9 cellular contexts compared by ENCODE assay signal in the genomic region with DNA sequence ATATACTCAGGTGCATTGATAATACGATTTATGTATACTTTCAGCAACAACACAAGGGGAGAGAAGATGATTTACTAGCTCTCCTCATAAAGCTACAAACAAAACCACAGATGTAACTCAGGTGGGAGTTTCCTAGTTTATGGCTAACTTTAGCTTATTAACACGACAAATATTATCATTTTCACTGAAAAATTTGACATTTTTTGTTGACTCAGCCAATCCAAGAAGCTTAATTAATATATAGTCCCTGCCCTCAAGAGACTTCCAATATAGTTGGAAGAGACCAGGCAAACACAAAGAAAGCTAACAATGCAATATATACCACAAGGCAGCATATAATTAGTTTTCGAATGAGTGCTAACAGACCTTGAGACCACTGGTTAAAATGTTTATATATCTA. TPM values are rescaled to one million over a fixed set of nuclear protein-coding genes. Genes with fewer than 3 reads are reported as not detected.
A peak's percentile ranks its signal among the peaks of the same experiment; 100 is the strongest.
DNase-seq lines count a peak whose midpoint lies in the region; ATAC-seq, FAIRE-seq and TF ChIP-seq lines count a peak whose summit lies in the region.
"Had no signal": no experiment of that assay in that cellular context is flagged by ENCODE, and none has a peak within 500 bp of the region (broad histone marks: within the 10 kb centered on the region; RNA-seq: fewer than 3 reads in every experiment).

No MANE protein-coding gene starts in this region.

- intact Hi-C loops in esophagus squamous epithelium (cut with DNase I) = no loop called here

- no peaks in the 10 kb centered on the region for H3K27me3 ChIP-seq in Peyer's patch
- no peaks in the 10 kb centered on the region for H3K27me3 ChIP-seq in esophagus squamous epithelium
- no peaks in the 10 kb centered on the region for H3K27me3 ChIP-seq in rectal smooth muscle tissue (ENCODE audit: control insufficient read depth, insufficient read depth, low read length)
- no peaks in the 10 kb centered on the region for H3K27me3 ChIP-seq in small intestine (ENCODE audit: control insufficient read depth in 2 of 2, insufficient read depth in 2 of 2, low read length in 2 of 2)

- peak overlapping the region; percentile 58 for H3K4me3 ChIP-seq in GM12875 (ENCODE audit: low read depth, low read length)
- peak overlapping the region in 3 of 4 donors; percentile 69 to 83 (median 78) for H3K4me3 ChIP-seq in Peyer's patch
- H3K4me3 ChIP-seq in esophagus squamous epithelium = peak overlapping the region; percentile 50 to 78 (median 70)
- H3K4me3 ChIP-seq in rectal smooth muscle tissue (ENCODE audit: low read length) = peak overlapping the region; percentile 80
- H3K4me3 ChIP-seq in small intestine (ENCODE audit: low read depth in 1 of 2, low read length in 2 of 2) = peak overlapping the region in 1 of 2 donors; percentile 74

- TF ChIP-seq CTCF in GM12875 (IDR thresholded peaks at IDR 0.05; ENCODE audit: borderline replicate concordance, insufficient read depth, low read depth, low read length) = no peak
- TF ChIP-seq CTCF in Peyer's patch (IDR thresholded peaks at IDR 0.05) = no peak
- TF ChIP-seq CTCF in esophagus squamous epithelium (IDR thresholded peaks at IDR 0.05) = no peak

- WGBS in esophagus squamous epithelium, 2 donors = 4 to 14% methylated on average over 3 of the region's 3 CpGs
- 4 to 8% (median 4%) methylated on average over 3 of the region's 3 CpGs for WGBS in small intestine, 3 donors

- H3K9me3 ChIP-seq in Peyer's patch = no peaks in the 10 kb centered on the region
- no peaks in the 10 kb centered on the region for H3K9me3 ChIP-seq in esophagus squamous epithelium
- no peaks in the 10 kb centered on the region for H3K9me3 ChIP-seq in small intestine (ENCODE audit: control insufficient read depth, low read depth)

- no peak for DNase-seq in Peyer's patch
- DNase-seq in esophagus squamous epithelium (lab: John Stamatoyannopoulos, UW) = no peak
- DNase-seq in NCI-H510A treated with DMSO at 0.1 percent for 48 hours (lab: John Stamatoyannopoulos, UW) = no peak
- DNase-seq in NCI-H187 treated with DMSO at 0.1 percent for 48 hours (lab: John Stamatoyannopoulos, UW) = no peak
- DNase-seq in small intestine = no peak
- DNase-seq: NCI-H524 treated with DMSO at 0.1 percent for 48 hours had no signal

- H3K36me3 ChIP-seq in Peyer's patch = peaks cover 0 to 12% (median 0%) of the 10 kb centered on the region in 3 donors
- peaks cover 0 to 21% (median 0%) of the 10 kb centered on the region in 3 donors for H3K36me3 ChIP-seq in esophagus squamous epithelium
- no peaks in the 10 kb centered on the region for H3K36me3 ChIP-seq in rectal smooth muscle tissue (ENCODE audit: control insufficient read depth, insufficient read depth, low read length)
- H3K36me3 ChIP-seq in small intestine (ENCODE audit: control insufficient read depth in 2 of 2, insufficient read depth in 2 of 2, low read length in 2 of 2) = no peaks in the 10 kb centered on the region

- H3K4me1 ChIP-seq in Peyer's patch = peaks cover 0 to 13% (median 0%) of the 10 kb centered on the region in 4 donors
- H3K4me1 ChIP-seq in esophagus squamous epithelium = peaks cover 0 to 32% (median 18%) of the 10 kb centered on the region in 3 donors
- H3K4me1 ChIP-seq in rectal smooth muscle tissue (ENCODE audit: control insufficient read depth, insufficient read depth, low read length) = peaks cover 3% of the 10 kb centered on the region
- H3K4me1 ChIP-seq in small intestine (ENCODE audit: control insufficient read depth in 2 of 2, insufficient read depth in 1 of 2, low read depth in 1 of 2, low read length in 1 of 2) = no peaks in the 10 kb centered on the region

- TF ChIP-seq POLR2A in Peyer's patch (IDR thresholded peaks at IDR 0.05) = no peak
- no peak for TF ChIP-seq POLR2A in esophagus squamous epithelium (IDR thresholded peaks at IDR 0.05)

- no peak overlapping the region for H3K9ac ChIP-seq in rectal smooth muscle tissue (ENCODE audit: low read length)

- ATAC-seq in GM21576 (IDR thresholded peaks at IDR 0.05; ENCODE audit: unreplicated experiment) = no peak

- H3K27ac ChIP-seq in Peyer's patch (no peak overlapping the region), esophagus squamous epithelium (peak overlapping the region in 2 of 4 donors; percentile 82 to 94), rectal smooth muscle tissue (ENCODE audit: low read depth, low read length) (no peak overlapping the region), small intestine (ENCODE audit: low read depth in 1 of 2, low read length in 1 of 2) (no peak overlapping the region)

- FAIRE-seq in small intestine (lab: Jason Lieb, UNC) = no peak

RNA-seq across cellular contexts. Expression of gene WDR12, which starts 0.8 kb away (rescaled TPM):
- total RNA-seq in Peyer's patch = 10 to 100 TPM in 2 of 4 donors, 1 to 10 TPM in 2; 2.5 to 28.6 (median 15.0) TPM
- 10 to 100 TPM; 22.0 to 52.4 (median 30.7) TPM for total RNA-seq in esophagus squamous epithelium
- 10 to 100 TPM; 22.0 to 31.1 (median 27.5) TPM for polyA plus RNA-seq in small intestine

RNA-seq across cellular contexts. Expression of gene CARF, which starts 1.4 kb away (rescaled TPM):
- total RNA-seq in Peyer's patch = 10 to 100 TPM in 2 of 4 donors, 1 to 10 TPM in 2; 8.2 to 32.2 (median 13.2) TPM
- total RNA-seq in esophagus squamous epithelium = 10 to 100 TPM in 1 of 4 donors, 1 to 10 TPM in 3; 2.4 to 11.6 (median 3.7) TPM
- polyA plus RNA-seq in small intestine = 1 to 10 TPM in 2 of 3 donors, under 1 TPM in 1; 0.89 to 2.1 (median 1.4) TPM

RNA-seq across cellular contexts. Expression of gene ICA1L, which starts 39.1 kb away (rescaled TPM):
- total RNA-seq in Peyer's patch (1 to 10 TPM; 2.5 to 6.3 (median 4.9) TPM), esophagus squamous epithelium (1 to 10 TPM in 1 of 4 donors, under 1 TPM in 3; 0.53 to 8.0 (median 0.79) TPM)
- polyA plus RNA-seq in small intestine = 1 to 10 TPM in 1 of 3 donors, under 1 TPM in 2; under 0.01 to 1.1 (median 0.27) TPM
